17 cellular contexts compared by ENCODE assay signal in genomic region chr7:82715344-82715743, GRCh38.
DNase-seq lines count a peak whose midpoint lies in the region; ATAC-seq lines count a peak whose summit lies in the region.
"Had no signal": no experiment of that assay in that cellular context is flagged by ENCODE, and none has a peak within 500 bp of the region (broad histone marks: within the 10 kb centered on the region; RNA-seq: fewer than 3 reads in every experiment).

No MANE protein-coding gene starts in this region.

- no peak overlapping the region for H3K4me3 ChIP-seq in thymus (ENCODE audit: low read length)
- H3K4me3 ChIP-seq: K562, Peyer's patch had no signal

- 93% methylated on average over 2 of the region's 2 CpGs for WGBS in thymus

- no peaks in the 10 kb centered on the region for H3K36me3 ChIP-seq in thymus (ENCODE audit: control insufficient read depth, insufficient read depth)
- H3K36me3 ChIP-seq: Peyer's patch had no signal

- DNase-seq in 8988T (no peak), putamen (ENCODE audit: low spot score) (no peak), NCI-H526 treated with DMSO at 0.1 percent for 48 hours (lab: John Stamatoyannopoulos, UW) (no peak)
- DNase-seq: CD8-positive, alpha-beta T cell; NCI-H146; NCI-H2107; NCI-H345; NCI-H748 treated with DMSO at 0.1 percent for 48 hours; Peyer's patch; Right ventricle myocardium superior had no signal

- H3K4me1 ChIP-seq in thymus (ENCODE audit: control insufficient read depth, insufficient read depth, low read length) = no peaks in the 10 kb centered on the region
- H3K4me1 ChIP-seq: Peyer's patch had no signal

- peak overlapping the region; percentile 42 for H3K27ac ChIP-seq in thymus (ENCODE audit: low read depth)
- H3K27ac ChIP-seq: Peyer's patch had no signal

- ATAC-seq in GM19023 (IDR thresholded peaks at IDR 0.05; ENCODE audit: unreplicated experiment) (peak; percentile 81), HG02623 (IDR thresholded peaks at IDR 0.05; ENCODE audit: unreplicated experiment) (peak; percentile 43), HG03565 (IDR thresholded peaks at IDR 0.05; ENCODE audit: unreplicated experiment) (peak; percentile 63), HG03342 (IDR thresholded peaks at IDR 0.05; ENCODE audit: unreplicated experiment) (no peak)
- ATAC-seq: CD8-positive, alpha-beta T cell; K562; SK-N-SH treated with all-trans-retinoic acid at 6 μM for 48 hours had no signal

- no peaks in the 10 kb centered on the region for H3K9me3 ChIP-seq in thymus (ENCODE audit: control insufficient read depth)
- H3K9me3 ChIP-seq: Peyer's patch had no signal

- no peaks in the 10 kb centered on the region for H3K27me3 ChIP-seq in thymus (ENCODE audit: control insufficient read depth, insufficient read depth)
- H3K27me3 ChIP-seq: Peyer's patch had no signal
